1 cellular context compared by ENCODE assay signal in genomic region chr3:112061152-112061551, GRCh38.
TF ChIP-seq lines count a peak whose summit lies in the region.

No MANE protein-coding gene starts in this region.

TF ChIP-seq in endothelial cell of umbilical vein, 7 proteins besides CTCF, POLR2A, EP300 and RAD21 (continued from another document):
- TF ChIP-seq EZH2 (IDR thresholded peaks at IDR 0.05; ENCODE audit: borderline replicate concordance, low read depth, low read length, severe bottlenecking) (no peak), GATA2 (IDR thresholded peaks at IDR 0.05; ENCODE audit: insufficient read depth, insufficient read length, low read depth, low read length) (no peak), JUN (IDR thresholded peaks at IDR 0.05; ENCODE audit: borderline replicate concordance, insufficient read depth, insufficient read length, low read depth) (no peak), MAX (IDR thresholded peaks at IDR 0.05; ENCODE audit: insufficient read depth, insufficient read length) (no peak), POLR2AphosphoS5 (IDR thresholded peaks at IDR 0.05; ENCODE audit: insufficient read depth, low read depth, low read length) (no peak), FOS (IDR thresholded peaks at IDR 0.05; ENCODE audit: borderline replicate concordance, insufficient read depth, low read length) (no peak)
